ENCODE assay signal across 21 cellular contexts in genomic region chr1:85102479-85102878, GRCh38. TPM values are rescaled to one million over a fixed set of nuclear protein-coding genes. Genes with fewer than 3 reads are reported as not detected.
A peak's percentile ranks its signal among the peaks of the same experiment; 100 is the strongest.
DNase-seq lines count a peak whose midpoint lies in the region; ATAC-seq, FAIRE-seq and TF ChIP-seq lines count a peak whose summit lies in the region.
"Had no signal": no experiment of that assay in that cellular context is flagged by ENCODE, and none has a peak within 500 bp of the region (broad histone marks: within the 10 kb centered on the region; RNA-seq: fewer than 3 reads in every experiment).

No MANE protein-coding gene starts in this region.

- no peaks in the 10 kb centered on the region for H3K9me3 ChIP-seq in trophoblast cell (ENCODE audit: insufficient read depth, low read depth, low read length)
- H3K9me3 ChIP-seq in right lobe of liver: no peaks in the 10 kb centered on the region

- H2BK12ac ChIP-seq in trophoblast cell (ENCODE audit: low read length): no peak overlapping the region

- no peak overlapping the region for H4K8ac ChIP-seq in trophoblast cell (ENCODE audit: low read depth, low read length)

- peak; percentile 42 for FAIRE-seq in G401.6 (lab: Jason Lieb, UNC)
- peak; percentile 33 for FAIRE-seq in TTC549 (lab: Jason Lieb, UNC)
- peak; percentile 54 for FAIRE-seq in endometrium (lab: Jason Lieb, UNC)
- FAIRE-seq in frontal cortex (lab: Jason Lieb, UNC): no peak
- no peak for FAIRE-seq in HTR-8/SVneo (lab: Jason Lieb, UNC)
- FAIRE-seq: GM12892, GM19239, H1 had no signal

- no peak overlapping the region for H3K27ac ChIP-seq in trophoblast cell (ENCODE audit: low read depth, low read length)
- no peak overlapping the region for H3K27ac ChIP-seq in right lobe of liver
- H3K27ac ChIP-seq: GM23248 had no signal

- no peak for TF ChIP-seq CTCF in right lobe of liver (IDR thresholded peaks at IDR 0.05)

- H3K4me1 ChIP-seq in trophoblast cell (ENCODE audit: control insufficient read depth in 1 of 2, insufficient read depth in 2 of 2, low read length in 2 of 2): no peaks in the 10 kb centered on the region
- no peaks in the 10 kb centered on the region for H3K4me1 ChIP-seq in right lobe of liver

- H2BK120ac ChIP-seq in trophoblast cell (ENCODE audit: insufficient read depth, low read length, poor library complexity): no peak overlapping the region

- H3K27me3 ChIP-seq in trophoblast cell (ENCODE audit: insufficient read depth, low read length): no peaks in the 10 kb centered on the region
- no peaks in the 10 kb centered on the region for H3K27me3 ChIP-seq in right lobe of liver

- no peak overlapping the region for H2AFZ ChIP-seq in trophoblast cell (ENCODE audit: insufficient read depth, low read length, poor library complexity)
- H2AFZ ChIP-seq: GM23248 had no signal

- no peak overlapping the region for H3K23ac ChIP-seq in trophoblast cell (ENCODE audit: low read length)

- no peak overlapping the region for H4K12ac ChIP-seq in trophoblast cell (ENCODE audit: low read depth, low read length)

- no peak overlapping the region for H4K91ac ChIP-seq in trophoblast cell (ENCODE audit: low read depth, low read length)

- H3K9ac ChIP-seq in trophoblast cell (ENCODE audit: low read length): no peak overlapping the region
- H3K9ac ChIP-seq: GM23248 had no signal

- H3K79me2 ChIP-seq in trophoblast cell (ENCODE audit: control insufficient read depth, insufficient read depth, low read length, poor library complexity): no peaks in the 10 kb centered on the region

- H3K4ac ChIP-seq in trophoblast cell (ENCODE audit: low read depth, low read length): no peak overlapping the region

- no peak overlapping the region for H2AK5ac ChIP-seq in trophoblast cell (ENCODE audit: low read length)

- no peak overlapping the region for H3K4me3 ChIP-seq in trophoblast cell (ENCODE audit: low read depth, low read length)
- no peak overlapping the region for H3K4me3 ChIP-seq in right lobe of liver
- H3K4me3 ChIP-seq: GM23248 had no signal

- H3K79me1 ChIP-seq in trophoblast cell (ENCODE audit: low read length): no peaks in the 10 kb centered on the region

- DNase-seq in trophoblast cell: peak; percentile 6 to 74
- no peak for DNase-seq in frontal cortex (ENCODE audit: low spot score in 2 of 2)
- no peak for DNase-seq in right lobe of liver
- DNase-seq in HTR-8/SVneo (ENCODE audit: insufficient read length, low spot score): no peak
- DNase-seq: 8988T; C1 segment of cervical spinal cord; Calu3; CD4-positive, alpha-beta memory T cell; COR-L47; DMS53; DMS79 treated with DMSO at 0.1 percent for 48 hours; GM23248; H7; HCEC 1CT had no signal

- TF ChIP-seq POLR2A in right lobe of liver (IDR thresholded peaks at IDR 0.05): no peak

- H3K4me2 ChIP-seq in trophoblast cell (ENCODE audit: low read length): no peak overlapping the region

- no peak overlapping the region for H3K14ac ChIP-seq in trophoblast cell (ENCODE audit: low read length)

- intact Hi-C loops in right lobe of liver (cut with DNase I): no loop called here

- H2BK5ac ChIP-seq in trophoblast cell (ENCODE audit: low read depth, low read length, poor library complexity): no peak overlapping the region

- WGBS in trophoblast cell (ENCODE audit: extremely low coverage, insufficient coverage, insufficient read length): no CpG with 5 or more reads among the region's 1 CpG
- WGBS in right lobe of liver (ENCODE audit: insufficient coverage, low coverage, low lambda C conversion rate, missing lambda C conversion rate): 90% methylated on average over 1 of the region's 1 CpG

- H3K36me3 ChIP-seq in trophoblast cell (ENCODE audit: control insufficient read depth in 1 of 2, insufficient read depth in 2 of 2, low read length in 2 of 2) (no peaks in the 10 kb centered on the region), right lobe of liver (no peaks in the 10 kb centered on the region)

- ATAC-seq in right lobe of liver: no peak

- H3K18ac ChIP-seq in trophoblast cell (ENCODE audit: low read length): no peak overlapping the region

RNA-seq across cellular contexts. Expression of gene MCOLN3, which starts 54.2 kb away (rescaled TPM):
- polyA plus RNA-seq in trophoblast cell (2013): 1.1 and 1.3 TPM in 2 replicates
- total RNA-seq in frontal cortex (not detected), right lobe of liver (under 1 TPM; 0.09 to 0.26 (median 0.15) TPM)
- total RNA-seq: G401 had no signal

Comparison
In these comparisons a context has a peak if more than half of its experiments do, and no peak if none do; other contexts are left out.
1. DNase-seq: peak in trophoblast cell (2 of 2); none in frontal cortex (0 of 2), right lobe of liver (0 of 3) and HTR-8/SVneo (single experiment).